11 cellular contexts compared by ENCODE assay signal in genomic region chr17:48718781-48719641, GRCh38. TPM values are rescaled to one million over a fixed set of nuclear protein-coding genes. Genes with fewer than 3 reads are reported as not detected.
DNase-seq lines count a peak whose midpoint lies in the region; ATAC-seq and TF ChIP-seq lines count a peak whose summit lies in the region.
"Had no signal": no experiment of that assay in that cellular context is flagged by ENCODE, and none has a peak within 500 bp of the region (broad histone marks: within the 10 kb centered on the region; RNA-seq: fewer than 3 reads in every experiment).

No MANE protein-coding gene starts in this region.

- ATAC-seq in activated T-helper 17 cell treated with anti-CD3 and anti-CD28 coated beads, Interleukin-2, amount 50 U/mL, for 72 hours (replicated peaks): no peak
- ATAC-seq in stimulated activated naive CD8-positive, alpha-beta T cell treated with anti-CD3 and anti-CD28 coated beads, Interleukin-15, amount 100 ng/mL, for 72 hours: peak; percentile 37
- no peak for ATAC-seq in HG03442 (IDR thresholded peaks at IDR 0.05; ENCODE audit: unreplicated experiment)

- H3K36me3 ChIP-seq in mammary epithelial cell (ENCODE audit: insufficient read depth, low read length): no peaks in the 10 kb centered on the region

- peaks cover 64% of the 10 kb centered on the region for H3K27me3 ChIP-seq in mammary epithelial cell (ENCODE audit: insufficient read depth, low read length)

- H3K4me3 Mint-ChIP-seq in MCF 10A (ENCODE audit: unreplicated experiment): no peak overlapping the region
- H3K4me3 Mint-ChIP-seq in activated T-helper 17 cell treated with anti-CD3 and anti-CD28 coated beads, Interleukin-2, amount 50 U/mL, for 72 hours: peak overlapping the region; percentile 32
- H3K4me3 Mint-ChIP-seq in immature natural killer cell: peak overlapping the region in 3 of 5 donors; percentile 30 to 55 (median 51)
- H3K4me3 Mint-ChIP-seq in stimulated activated naive CD8-positive, alpha-beta T cell treated with anti-CD3 and anti-CD28 coated beads, Interleukin-15, amount 100 ng/mL, for 72 hours: peak overlapping the region; percentile 64 to 76

- H3K4me3 ChIP-seq in mammary epithelial cell (replicated peaks in 1 of 3; ENCODE audit: insufficient read depth in 1 of 3, low read depth in 2 of 3, low read length in 3 of 3): no peak overlapping the region

- H2AFZ ChIP-seq in mammary epithelial cell (ENCODE audit: low read depth, low read length): peak overlapping the region; percentile 47

- H3K27ac Mint-ChIP-seq in MCF 10A (ENCODE audit: low read depth, unreplicated experiment) (no peak overlapping the region), immature natural killer cell (no peak overlapping the region)
- H3K27ac Mint-ChIP-seq in activated T-helper 17 cell treated with anti-CD3 and anti-CD28 coated beads, Interleukin-2, amount 50 U/mL, for 72 hours: no peak overlapping the region
- H3K27ac Mint-ChIP-seq in stimulated activated naive CD8-positive, alpha-beta T cell treated with anti-CD3 and anti-CD28 coated beads, Interleukin-15, amount 100 ng/mL, for 72 hours: peak overlapping the region; percentile 59 to 87

- 8% methylated on average over 50 of the region's 79 CpGs for WGBS in mammary epithelial cell (ENCODE audit: low coverage, missing lambda C conversion rate)

- no peaks in the 10 kb centered on the region for H3K4me1 ChIP-seq in mammary epithelial cell (ENCODE audit: insufficient read depth, low read length)

- no peak for TF ChIP-seq CTCF in mammary epithelial cell (conservative IDR thresholded peaks at IDR 0.05 in 1 of 2, IDR thresholded peaks at IDR 0.05 in 1 of 2; ENCODE audit: extremely low read depth in 1 of 2, insufficient read depth in 1 of 2, low read depth in 1 of 2, low read length in 2 of 2)
- no peak for TF ChIP-seq CTCF in MCF 10A (IDR thresholded peaks at IDR 0.05; ENCODE audit: unreplicated experiment)

- peak overlapping the region; percentile 35 for H3K4me2 ChIP-seq in mammary epithelial cell (ENCODE audit: insufficient read depth, low read depth, low read length)

- no peaks in the 10 kb centered on the region for H3K36me3 Mint-ChIP-seq in MCF 10A (ENCODE audit: insufficient read depth, unreplicated experiment)
- peaks cover 6% of the 10 kb centered on the region for H3K36me3 Mint-ChIP-seq in activated T-helper 17 cell treated with anti-CD3 and anti-CD28 coated beads, Interleukin-2, amount 50 U/mL, for 72 hours (ENCODE audit: low read depth)
- H3K36me3 Mint-ChIP-seq in immature natural killer cell: peaks cover 0 to 3% (median 0%) of the 10 kb centered on the region in 3 donors

- H3K9me3 Mint-ChIP-seq in MCF 10A (ENCODE audit: unreplicated experiment) (no peaks in the 10 kb centered on the region), immature natural killer cell (peaks cover 0 to 2% (median 0%) of the 10 kb centered on the region in 6 donors)
- no peaks in the 10 kb centered on the region for H3K9me3 Mint-ChIP-seq in activated T-helper 17 cell treated with anti-CD3 and anti-CD28 coated beads, Interleukin-2, amount 50 U/mL, for 72 hours
- H3K9me3 Mint-ChIP-seq in stimulated activated naive CD8-positive, alpha-beta T cell treated with anti-CD3 and anti-CD28 coated beads, Interleukin-15, amount 100 ng/mL, for 72 hours: no peaks in the 10 kb centered on the region

- no peak overlapping the region for H3K9ac ChIP-seq in mammary epithelial cell (ENCODE audit: insufficient read depth, low read length)

- in situ Hi-C loops in mammary epithelial cell (cut with MboI; ENCODE audit: low sequenced_read_pairs in 2 of 2): loop anchor here in 1 of 2 donors (25.0 kb wide), 1 partner anchor 318 kb away; no protein-coding TSS in a partner anchor

- intact Hi-C loops in mammary epithelial cell (cut with micrococcal nuclease): no loop called here
- intact Hi-C loops in MCF 10A (cut with micrococcal nuclease): no loop called here

- no peaks in the 10 kb centered on the region for H4K20me1 ChIP-seq in mammary epithelial cell (ENCODE audit: insufficient read depth, low read length)

- no peak overlapping the region for H3K27ac ChIP-seq in mammary epithelial cell (ENCODE audit: insufficient read depth, low read depth, low read length)

- H3K79me2 ChIP-seq in mammary epithelial cell (ENCODE audit: insufficient read depth, low read length): no peaks in the 10 kb centered on the region

- dilution Hi-C loops in mammary epithelial cell (cut with HindIII; ENCODE audit: low sequenced_read_pairs): loop anchor here (5.0 kb wide), 1 partner anchor 98 kb away; the partner anchor contains the start of gene TTLL6

- no peaks in the 10 kb centered on the region for H3K4me1 Mint-ChIP-seq in MCF 10A (ENCODE audit: insufficient read depth, unreplicated experiment)
- H3K4me1 Mint-ChIP-seq in activated T-helper 17 cell treated with anti-CD3 and anti-CD28 coated beads, Interleukin-2, amount 50 U/mL, for 72 hours: peaks cover 7% of the 10 kb centered on the region
- H3K4me1 Mint-ChIP-seq in immature natural killer cell: peaks cover 25 to 37% of the 10 kb centered on the region in 2 donors
- H3K4me1 Mint-ChIP-seq in stimulated activated naive CD8-positive, alpha-beta T cell treated with anti-CD3 and anti-CD28 coated beads, Interleukin-15, amount 100 ng/mL, for 72 hours: peaks cover 47% of the 10 kb centered on the region

- POLR2A ChIA-PET in MCF 10A (lab: Yijun Ruan, JAX): interaction anchor here (0.7 to 1.1 kb wide), 3 partner anchors 9 to 98 kb away, joined by 3 to 4 read pairs (median 3); partner anchors contain the start of gene TTLL6

- H3K9me3 ChIP-seq in mammary epithelial cell (replicated peaks; ENCODE audit: insufficient read depth, low read length): no peaks in the 10 kb centered on the region

- H3K27me3 Mint-ChIP-seq in MCF 10A (ENCODE audit: insufficient read depth, unreplicated experiment): peaks cover 28% of the 10 kb centered on the region
- peaks cover 50% of the 10 kb centered on the region for H3K27me3 Mint-ChIP-seq in activated T-helper 17 cell treated with anti-CD3 and anti-CD28 coated beads, Interleukin-2, amount 50 U/mL, for 72 hours
- peaks cover 42 to 66% (median 65%) of the 10 kb centered on the region in 3 donors for H3K27me3 Mint-ChIP-seq in immature natural killer cell (ENCODE audit: low read depth in 3 of 3)
- peaks cover 97% of the 10 kb centered on the region for H3K27me3 Mint-ChIP-seq in stimulated activated naive CD8-positive, alpha-beta T cell treated with anti-CD3 and anti-CD28 coated beads, Interleukin-15, amount 100 ng/mL, for 72 hours

- DNase-seq in mammary epithelial cell (no peak), MCF 10A (ENCODE audit: unreplicated experiment) (no peak), immature natural killer cell (no peak), MV-4-11 (lab: John Stamatoyannopoulos, UW) (no peak), HuH-7 (ENCODE audit: low spot score) (no peak)
- DNase-seq in stimulated activated naive CD8-positive, alpha-beta T cell treated with anti-CD3 and anti-CD28 coated beads, Interleukin-15, amount 100 ng/mL, for 72 hours: no peak
- DNase-seq: kidney glomerular epithelial cell, NCI-H2081 had no signal

- CTCF ChIA-PET in mammary epithelial cell (lab: Charles Lee; ENCODE audit: low non-redundant PET): no interaction called here
- CTCF ChIA-PET in MCF 10A (lab: Yijun Ruan, JAX): interaction anchor here (0.6 to 2.4 kb wide), 7 partner anchors 21 to 578 kb away, joined by 3 to 10 read pairs (median 3); no protein-coding TSS in a partner anchor

- no TSS peak for BruUV-seq in mammary epithelial cell (replicated peaks; lab: Mats Ljungman, UMichigan)
- no TSS peak for BruUV-seq in MCF 10A (replicated peaks; lab: Mats Ljungman, UMichigan)

RNA-seq across cellular contexts. Expression of gene PRAC1, which starts 3.3 kb away (rescaled TPM):
- total RNA-seq in mammary epithelial cell (not detected), MCF 10A (2022) (not detected in 2 replicates)
- polyA plus RNA-seq in mammary epithelial cell (not detected), immature natural killer cell (not detected)
- polyA minus RNA-seq in mammary epithelial cell: not detected
- not detected for total RNA-seq in activated T-helper 17 cell treated with anti-CD3 and anti-CD28 coated beads, Interleukin-2, amount 50 U/mL, for 72 hours
- total RNA-seq: subcutaneous adipose tissue had no signal

RNA-seq across cellular contexts. Expression of gene PRAC2, which starts 4.0 kb away (rescaled TPM):
- total RNA-seq in mammary epithelial cell (not detected), MCF 10A (2022) (not detected in 2 replicates)
- polyA plus RNA-seq in mammary epithelial cell (not detected), immature natural killer cell (not detected)
- polyA minus RNA-seq in mammary epithelial cell: not detected
- total RNA-seq in activated T-helper 17 cell treated with anti-CD3 and anti-CD28 coated beads, Interleukin-2, amount 50 U/mL, for 72 hours: not detected

RNA-seq across cellular contexts. Expression of gene HOXB13, which starts 9.5 kb away (rescaled TPM):
- total RNA-seq in mammary epithelial cell (not detected), MCF 10A (2022) (not detected in 2 replicates)
- polyA plus RNA-seq in mammary epithelial cell (0.01 TPM), immature natural killer cell (not detected)
- not detected for polyA minus RNA-seq in mammary epithelial cell
- total RNA-seq in activated T-helper 17 cell treated with anti-CD3 and anti-CD28 coated beads, Interleukin-2, amount 50 U/mL, for 72 hours: not detected

Comparison
In these comparisons a context has a peak if more than half of its experiments do, and no peak if none do; other contexts are left out.
1. H3K27ac Mint-ChIP-seq: peak in stimulated activated naive CD8-positive, alpha-beta T cell treated with anti-CD3 and anti-CD28 coated beads, Interleukin-15, amount 100 ng/mL, for 72 hours (2 of 2); none in MCF 10A (single experiment), activated T-helper 17 cell treated with anti-CD3 and anti-CD28 coated beads, Interleukin-2, amount 50 U/mL, for 72 hours (single experiment) and immature natural killer cell (0 of 6).